ENCODE assay signal across 23 cellular contexts in the genomic region with DNA sequence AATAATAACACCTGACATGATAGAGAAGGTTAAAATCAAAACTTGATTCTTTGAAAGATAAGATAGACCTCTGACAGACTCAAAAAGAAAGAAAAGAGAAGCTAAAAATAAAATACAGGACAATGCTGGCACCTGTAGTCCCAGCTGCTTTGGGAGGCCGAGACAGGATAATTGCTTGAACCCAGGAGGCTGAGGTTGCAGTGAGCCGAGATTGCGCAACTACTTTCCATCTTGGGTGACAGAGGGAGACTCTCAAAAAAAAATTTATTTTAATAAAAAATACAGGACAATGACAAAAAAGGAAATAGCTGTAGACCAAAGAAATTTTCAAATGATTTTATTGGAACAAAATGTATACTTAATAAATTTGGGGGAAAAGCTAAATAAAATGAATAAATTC.
"Had no signal": no experiment of that assay in that cellular context is flagged by ENCODE, and none has a peak within 500 bp of the region (broad histone marks: within the 10 kb centered on the region; RNA-seq: fewer than 3 reads in every experiment).

No MANE protein-coding gene starts in this region.

- H3K27ac ChIP-seq: ovary, psoas muscle, skin epidermis, spleen, testis, tibial artery had no signal

- H3K36me3 Mint-ChIP-seq: immature natural killer cell; naive thymus-derived CD8-positive, alpha-beta T cell; stimulated activated memory B cell treated with anti-CD40 and anti-IgM and Interleukin-4, amounts not matched to agents 10 μg/mL and 1 μg/mL and 100 μg/mL, for 72 hours; type B pancreatic cell had no signal

- H3K27me3 ChIP-seq: ovary, spleen, testis, tibial artery had no signal

- DNase-seq: cortex of kidney; effector memory CD8-positive, alpha-beta T cell; hypothalamus; immature natural killer cell; islet precursor cell; mesenchymal stem cell; nephron progenitor cell; nucleus accumbens; ovary; posterior cingulate gyrus; psoas muscle; right cardiac atrium; spleen; stimulated activated CD4-positive, alpha-beta T cell treated with anti-CD3 and anti-CD28 coated beads, Interleukin-4, amount 100 ng/mL, for 4 hours; stimulated activated naive CD8-positive, alpha-beta T cell treated with anti-CD3 and anti-CD28 coated beads, Interleukin-15, Interleukin-2, amounts not matched to agents 100 U/mL and 50 U/mL, for 24 hours; substantia nigra; testis; tibial artery had no signal

- H3K4me3 Mint-ChIP-seq: effector memory CD8-positive, alpha-beta T cell; immature natural killer cell; mesothelial cell of epicardium; nephron progenitor cell; stimulated activated memory B cell treated with anti-CD40 and anti-IgM and Interleukin-4, amounts not matched to agents 10 μg/mL and 1 μg/mL and 100 μg/mL, for 72 hours; type B pancreatic cell had no signal

- H3K4me1 ChIP-seq: psoas muscle, spleen, testis had no signal

- H3K4me3 ChIP-seq: ovary, psoas muscle, skin epidermis, spleen, testis, tibial artery had no signal

- H3K4me1 Mint-ChIP-seq: immature natural killer cell had no signal

- H3K36me3 ChIP-seq: ovary, spleen, tibial artery had no signal

- H3K9me3 Mint-ChIP-seq: effector memory CD8-positive, alpha-beta T cell; immature natural killer cell; naive thymus-derived CD8-positive, alpha-beta T cell; stimulated activated memory B cell treated with anti-CD40 and anti-IgM and Interleukin-4, amounts not matched to agents 10 μg/mL and 1 μg/mL and 100 μg/mL, for 72 hours; type B pancreatic cell had no signal

- H3K9me3 ChIP-seq: ovary, psoas muscle, testis, tibial artery had no signal

- ATAC-seq: effector memory CD8-positive, alpha-beta T cell; psoas muscle; right cardiac atrium; stimulated activated memory B cell treated with anti-CD40 and anti-IgM and Interleukin-4, amounts not matched to agents 10 μg/mL and 1 μg/mL and 100 μg/mL, for 72 hours; stimulated activated naive CD8-positive, alpha-beta T cell treated with anti-CD3 and anti-CD28 coated beads, Interleukin-15, Interleukin-2, amounts not matched to agents 100 U/mL and 50 U/mL, for 24 hours had no signal

- H3K27ac Mint-ChIP-seq: effector memory CD8-positive, alpha-beta T cell; immature natural killer cell; mesothelial cell of epicardium; nephron progenitor cell; stimulated activated memory B cell treated with anti-CD40 and anti-IgM and Interleukin-4, amounts not matched to agents 10 μg/mL and 1 μg/mL and 100 μg/mL, for 72 hours; type B pancreatic cell had no signal
